ENCODE assay signal across 18 cellular contexts in the genomic region with DNA sequence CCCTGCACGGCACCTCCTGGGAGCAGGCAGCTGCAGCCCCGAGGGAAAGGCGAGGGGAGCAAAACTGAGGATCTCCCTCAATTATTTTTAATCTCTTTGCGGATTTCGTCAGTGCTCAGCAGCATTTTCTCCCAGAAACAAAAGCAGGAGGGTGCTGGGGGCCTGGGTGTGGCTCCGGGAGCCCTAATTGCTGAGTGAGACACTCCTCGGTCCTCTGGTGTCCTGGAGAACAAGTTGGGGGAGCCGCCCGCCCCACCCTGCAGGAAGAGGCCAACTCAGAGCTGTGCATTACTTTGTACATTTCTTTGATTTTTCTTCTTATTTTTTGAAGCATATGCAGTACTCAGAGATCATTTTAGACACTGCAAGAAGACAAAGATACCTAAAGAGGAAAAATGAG. TPM values are rescaled to one million over a fixed set of nuclear protein-coding genes. Genes with fewer than 3 reads are reported as not detected.
DNase-seq lines count a peak whose midpoint lies in the region; ATAC-seq and TF ChIP-seq lines count a peak whose summit lies in the region.
"Had no signal": no experiment of that assay in that cellular context is flagged by ENCODE, and none has a peak within 500 bp of the region (broad histone marks: within the 10 kb centered on the region; RNA-seq: fewer than 3 reads in every experiment).

No MANE protein-coding gene starts in this region.

- H4K20me1 ChIP-seq in mammary epithelial cell (ENCODE audit: insufficient read depth, low read length) (no peaks in the 10 kb centered on the region), osteoblast (ENCODE audit: insufficient read depth, low read length) (no peaks in the 10 kb centered on the region)

- H3K27me3 ChIP-seq in mammary epithelial cell (ENCODE audit: insufficient read depth, low read length): no peaks in the 10 kb centered on the region
- no peaks in the 10 kb centered on the region for H3K27me3 ChIP-seq in breast epithelium
- H3K27me3 ChIP-seq in osteoblast (ENCODE audit: insufficient read depth, low read length): no peaks in the 10 kb centered on the region

- peak overlapping the region; percentile 83 for H2AFZ ChIP-seq in mammary epithelial cell (ENCODE audit: low read depth, low read length)
- H2AFZ ChIP-seq in osteoblast (ENCODE audit: low read length): no peak overlapping the region

- H3K27ac ChIP-seq in mammary epithelial cell (ENCODE audit: insufficient read depth, low read depth, low read length) (peak overlapping the region; percentile 87), breast epithelium (no peak overlapping the region), osteoblast (ENCODE audit: low read depth, low read length) (peak overlapping the region; percentile 87)
- H3K27ac ChIP-seq: 22Rv1, KMS-11 had no signal

- H3K4me2 ChIP-seq in mammary epithelial cell (ENCODE audit: insufficient read depth, low read depth, low read length) (peak overlapping the region; percentile 72), osteoblast (ENCODE audit: insufficient read depth, low read length) (peak overlapping the region; percentile 66)
- H3K4me2 ChIP-seq: KMS-11 had no signal

- TF ChIP-seq CTCF in mammary epithelial cell (conservative IDR thresholded peaks at IDR 0.05 in 1 of 2, IDR thresholded peaks at IDR 0.05 in 1 of 2; ENCODE audit: extremely low read depth in 1 of 2, insufficient read depth in 1 of 2, low read depth in 1 of 2, low read length in 2 of 2): no peak
- TF ChIP-seq CTCF in breast epithelium (IDR thresholded peaks at IDR 0.05): no peak
- TF ChIP-seq CTCF in epithelial cell of esophagus (IDR thresholded peaks at IDR 0.05; ENCODE audit: insufficient read depth, low read depth, low read length, missing control alignments): no peak
- TF ChIP-seq CTCF in osteoblast (IDR thresholded peaks at IDR 0.05; ENCODE audit: extremely low read depth, low read depth, low read length): no peak

- BruUV-seq in mammary epithelial cell (replicated peaks; lab: Mats Ljungman, UMichigan): no TSS peak

- H3K9ac ChIP-seq in mammary epithelial cell (ENCODE audit: insufficient read depth, low read length): peak overlapping the region; percentile 64
- H3K9ac ChIP-seq: KMS-11 had no signal

- peak; percentile 20 for DNase-seq in mammary epithelial cell
- DNase-seq in breast epithelium (ENCODE audit: low spot score in 2 of 2): no peak
- peak; percentile 66 for DNase-seq in epithelial cell of esophagus (ENCODE audit: low read depth)
- DNase-seq in osteoblast (ENCODE audit: insufficient read length, low spot score, missing footprints): no peak
- DNase-seq in RKO (ENCODE audit: low spot score): no peak
- no peak for DNase-seq in SIG-M5 treated with dmso at 0.1 percent for 504 hours (lab: John Stamatoyannopoulos, UW; ENCODE audit: unreplicated experiment)
- no peak for DNase-seq in posterior vena cava (ENCODE audit: low spot score)
- DNase-seq: Caco-2, NCI-H1092, NCI-H1694, NCI-H2107, NCI-H345, NCI-H526 treated with DMSO at 0.1 percent for 48 hours had no signal

- dilution Hi-C loops in mammary epithelial cell (cut with HindIII; ENCODE audit: low sequenced_read_pairs): no loop called here

- H3K4me3 ChIP-seq in mammary epithelial cell (replicated peaks in 1 of 3; ENCODE audit: insufficient read depth in 1 of 3, low read depth in 2 of 3, low read length in 3 of 3) (no peak overlapping the region), breast epithelium (no peak overlapping the region), epithelial cell of esophagus (ENCODE audit: low read length) (no peak overlapping the region), osteoblast (ENCODE audit: insufficient read depth, low read length) (peak overlapping the region; percentile 44)

- CTCF ChIA-PET in mammary epithelial cell (lab: Charles Lee; ENCODE audit: low non-redundant PET): no interaction called here

- H3K9me3 ChIP-seq in mammary epithelial cell (replicated peaks; ENCODE audit: insufficient read depth, low read length): no peaks in the 10 kb centered on the region
- no peaks in the 10 kb centered on the region for H3K9me3 ChIP-seq in breast epithelium
- H3K9me3 ChIP-seq in osteoblast (ENCODE audit: low read depth, low read length): no peaks in the 10 kb centered on the region
- H3K9me3 ChIP-seq: Caco-2 had no signal

- H3K4me1 ChIP-seq in mammary epithelial cell (ENCODE audit: insufficient read depth, low read length) (peaks cover 18% of the 10 kb centered on the region), breast epithelium (no peaks in the 10 kb centered on the region), osteoblast (ENCODE audit: insufficient read depth, low read length) (peaks cover 23% of the 10 kb centered on the region)

- no peak for TF ChIP-seq POLR2A in breast epithelium (IDR thresholded peaks at IDR 0.05)

- WGBS in mammary epithelial cell (ENCODE audit: low coverage, missing lambda C conversion rate): 82% methylated on average over 9 of the region's 9 CpGs

- no peak for ATAC-seq in GM18502 (IDR thresholded peaks at IDR 0.05; ENCODE audit: poor library complexity, unreplicated experiment)
- ATAC-seq: Right ventricle myocardium inferior, SK-N-SH treated with all-trans-retinoic acid at 6 μM for 48 hours had no signal

- H3K79me2 ChIP-seq in mammary epithelial cell (ENCODE audit: insufficient read depth, low read length) (no peaks in the 10 kb centered on the region), osteoblast (ENCODE audit: insufficient read depth, low read length) (no peaks in the 10 kb centered on the region)

- intact Hi-C loops in mammary epithelial cell (cut with micrococcal nuclease): loop anchor here (2.0 kb wide), 2 partner anchors 35 to 59 kb away; no protein-coding TSS in a partner anchor
- intact Hi-C loops in breast epithelium (cut with DNase I; ENCODE audit: low total_unique reads): no loop called here
- intact Hi-C loops in posterior vena cava (cut with DNase I): loop anchor here in 1 of 2 donors (5.0 kb wide), 1 partner anchor 516 kb away; no protein-coding TSS in a partner anchor

- in situ Hi-C loops in mammary epithelial cell (cut with MboI; ENCODE audit: low sequenced_read_pairs in 2 of 2): no loop called here

- H3K36me3 ChIP-seq in mammary epithelial cell (ENCODE audit: insufficient read depth, low read length): no peaks in the 10 kb centered on the region
- no peaks in the 10 kb centered on the region for H3K36me3 ChIP-seq in breast epithelium
- H3K36me3 ChIP-seq in osteoblast (ENCODE audit: insufficient read depth, low read length): no peaks in the 10 kb centered on the region

RNA-seq across cellular contexts. Expression of a gene that starts 56.4 kb away (rescaled TPM):
- total RNA-seq in mammary epithelial cell: 10 to 100 TPM; 13.0 to 20.3 TPM
- polyA plus RNA-seq in mammary epithelial cell: 10.1 TPM
- 22.9 TPM for polyA minus RNA-seq in mammary epithelial cell
- total RNA-seq in breast epithelium: 10 to 100 TPM; 15.8 to 38.6 (median 26.9) TPM
- total RNA-seq in osteoblast: 13.8 and 14.1 TPM in 2 replicates
- 10 to 100 TPM; 18.9 to 20.7 TPM for total RNA-seq in posterior vena cava

RNA-seq across cellular contexts. Expression of a gene that starts 56.5 kb away (rescaled TPM):
- under 1 TPM; under 0.01 to 0.14 TPM for total RNA-seq in mammary epithelial cell
- polyA plus RNA-seq in mammary epithelial cell: 0.01 TPM
- not detected for polyA minus RNA-seq in mammary epithelial cell
- not detected for total RNA-seq in breast epithelium
- total RNA-seq in osteoblast: under 0.01 TPM in 2 replicates
- not detected for total RNA-seq in posterior vena cava

Comparison
In these comparisons a context has a peak if more than half of its experiments do, and no peak if none do; other contexts are left out.
1. DNase-seq: peak in mammary epithelial cell (single experiment) and epithelial cell of esophagus (single experiment); none in breast epithelium (0 of 2), osteoblast (single experiment), RKO (single experiment), SIG-M5 treated with dmso at 0.1 percent for 504 hours (single experiment) and posterior vena cava (single experiment).
2. H3K27ac ChIP-seq: peak in mammary epithelial cell (single experiment) and osteoblast (single experiment); none in breast epithelium (0 of 2).